Comparison of ENCODE assay signal across 19 cellular contexts in the genomic region with DNA sequence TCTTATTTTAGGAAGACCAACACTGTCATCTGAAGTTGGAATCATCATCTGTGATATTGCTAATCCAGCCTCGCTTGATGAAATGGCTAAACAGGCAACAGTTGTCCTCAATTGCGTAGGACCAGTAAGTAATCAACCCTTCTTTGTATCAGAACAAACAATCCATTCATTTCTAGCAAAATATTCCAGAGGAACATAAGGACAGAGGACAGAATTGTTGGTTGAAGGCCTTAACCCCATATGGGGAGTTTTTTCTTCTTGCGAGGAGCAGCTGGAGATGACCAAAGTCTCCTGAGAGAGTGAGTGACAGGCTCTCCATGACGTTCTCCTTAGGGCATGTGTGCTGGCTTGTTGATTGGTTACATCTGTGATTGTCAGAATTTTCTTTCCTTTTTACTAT. TPM values are rescaled to one million over a fixed set of nuclear protein-coding genes. Genes with fewer than 3 reads are reported as not detected.
DNase-seq lines count a peak whose midpoint lies in the region; ATAC-seq and TF ChIP-seq lines count a peak whose summit lies in the region.
"Had no signal": no experiment of that assay in that cellular context is flagged by ENCODE, and none has a peak within 500 bp of the region (broad histone marks: within the 10 kb centered on the region; RNA-seq: fewer than 3 reads in every experiment).

No MANE protein-coding gene starts in this region.

- peaks cover 5% of the 10 kb centered on the region for H3K4me1 Mint-ChIP-seq in activated CD4-positive, alpha-beta T cell treated with anti-CD3 and anti-CD28 coated beads, Interleukin-2, amount 10 ng/mL, durations not matched to agents 24 days and 14 days

- peaks cover 16% of the 10 kb centered on the region for H3K9me3 Mint-ChIP-seq in activated CD4-positive, alpha-beta T cell treated with anti-CD3 and anti-CD28 coated beads, Interleukin-2, amount 10 ng/mL, durations not matched to agents 24 days and 14 days

- peaks cover 0 to 27% (median 10%) of the 10 kb centered on the region in 4 donors for H3K4me1 ChIP-seq in right lobe of liver

- H3K27ac Mint-ChIP-seq in activated CD4-positive, alpha-beta T cell treated with anti-CD3 and anti-CD28 coated beads, Interleukin-2, amount 10 ng/mL, durations not matched to agents 24 days and 14 days, result no peak overlapping the region
- H3K27ac Mint-ChIP-seq: CD8-positive, alpha-beta memory T cell; stimulated activated memory B cell treated with anti-CD40 and anti-IgM and Interleukin-4, amounts not matched to agents 10 μg/mL and 1 μg/mL and 100 μg/mL, for 72 hours had no signal

- TF ChIP-seq CTCF in dorsolateral prefrontal cortex (IDR thresholded peaks at IDR 0.05 in 54 of 56, conservative IDR thresholded peaks at IDR 0.05 in 2 of 56; ENCODE audit: low read depth in 1 of 56, partially characterized antibody in 56 of 56) (peak in 2 of 56 donors; percentile 13 to 17), right lobe of liver (IDR thresholded peaks at IDR 0.05) (no peak)

- 33% methylated on average over 4 of the region's 4 CpGs for WGBS in right lobe of liver (ENCODE audit: insufficient coverage, low coverage, low lambda C conversion rate, missing lambda C conversion rate)

- intact Hi-C loops in dorsolateral prefrontal cortex (cut with DNase I), result no loop called here
- intact Hi-C loops in right lobe of liver (cut with DNase I), result no loop called here
- intact Hi-C loops in sciatic nerve (cut with DNase I), result no loop called here
- intact Hi-C loops in activated CD4-positive, alpha-beta T cell treated with anti-CD3 and anti-CD28 coated beads, Interleukin-2, amount 10 ng/mL, durations not matched to agents 24 days and 14 days (cut with micrococcal nuclease), result loop anchor here (10.0 kb wide), 1 partner anchor 392 kb away; no protein-coding TSS in a partner anchor

- peaks cover 0 to 49% (median 18%) of the 10 kb centered on the region in 4 donors for H3K36me3 ChIP-seq in right lobe of liver

- H3K36me3 Mint-ChIP-seq in activated CD4-positive, alpha-beta T cell treated with anti-CD3 and anti-CD28 coated beads, Interleukin-2, amount 10 ng/mL, durations not matched to agents 24 days and 14 days (ENCODE audit: low read depth), result peaks cover 50% of the 10 kb centered on the region

- no peak for TF ChIP-seq POLR2A in right lobe of liver (IDR thresholded peaks at IDR 0.05)

- H3K9me3 ChIP-seq in right lobe of liver, result no peaks in the 10 kb centered on the region

- H3K27me3 ChIP-seq in dorsolateral prefrontal cortex (no peaks in the 10 kb centered on the region), right lobe of liver (no peaks in the 10 kb centered on the region)
- H3K27me3 ChIP-seq: upper lobe of left lung had no signal

- peak overlapping the region in 47 of 59 donors; percentile 5 to 90 (median 66) for H3K27ac ChIP-seq in dorsolateral prefrontal cortex
- H3K27ac ChIP-seq in right lobe of liver, result peak overlapping the region; percentile 83

- ATAC-seq in right lobe of liver, result peak in 1 of 4 donors; percentile 6
- peak; percentile 91 for ATAC-seq in sciatic nerve
- no peak for ATAC-seq in GM21737 (IDR thresholded peaks at IDR 0.05; ENCODE audit: unreplicated experiment)
- no peak for ATAC-seq in HG03342 (IDR thresholded peaks at IDR 0.05; ENCODE audit: unreplicated experiment)
- ATAC-seq: stimulated activated memory B cell treated with anti-CD40 and anti-IgM and Interleukin-4, amounts not matched to agents 10 μg/mL and 1 μg/mL and 100 μg/mL, for 72 hours had no signal

- H3K4me3 ChIP-seq in dorsolateral prefrontal cortex, result peak overlapping the region in 4 of 59 donors; percentile 2 to 89 (median 9)
- H3K4me3 ChIP-seq in right lobe of liver, result peak overlapping the region in 2 of 3 donors; percentile 11 to 85
- H3K4me3 ChIP-seq: upper lobe of left lung had no signal

- no peak overlapping the region for H3K4me3 Mint-ChIP-seq in activated CD4-positive, alpha-beta T cell treated with anti-CD3 and anti-CD28 coated beads, Interleukin-2, amount 10 ng/mL, durations not matched to agents 24 days and 14 days
- H3K4me3 Mint-ChIP-seq: stimulated activated memory B cell treated with anti-CD40 and anti-IgM and Interleukin-4, amounts not matched to agents 10 μg/mL and 1 μg/mL and 100 μg/mL, for 72 hours had no signal

- H3K27me3 Mint-ChIP-seq in activated CD4-positive, alpha-beta T cell treated with anti-CD3 and anti-CD28 coated beads, Interleukin-2, amount 10 ng/mL, durations not matched to agents 24 days and 14 days, result no peaks in the 10 kb centered on the region
- H3K27me3 Mint-ChIP-seq: stimulated activated memory B cell treated with anti-CD40 and anti-IgM and Interleukin-4, amounts not matched to agents 10 μg/mL and 1 μg/mL and 100 μg/mL, for 72 hours had no signal

- peak; percentile 95 for DNase-seq in COLO829 (ENCODE audit: low spot score)
- peak in 2 of 10 donors; percentile 41 to 64 for DNase-seq in dorsolateral prefrontal cortex
- no peak for DNase-seq in right lobe of liver
- DNase-seq in sciatic nerve (ENCODE audit: low spot score), result no peak
- no peak for DNase-seq in activated CD4-positive, alpha-beta T cell treated with anti-CD3 and anti-CD28 coated beads, Interleukin-2, amount 10 ng/mL, durations not matched to agents 24 days and 14 days
- no peak for DNase-seq in T1000 (lab: John Stamatoyannopoulos, UW)
- DNase-seq: activated CD4-positive, alpha-beta T cell treated with anti-CD3 and anti-CD28 coated beads for 4 hours; activated gamma-delta T cell treated with Interleukin-2 at 50 U/mL for 16 hours; aorta; CD8-positive, alpha-beta memory T cell; DND-41; left cardiac atrium; NCI-H1417 treated with DMSO at 0.1 percent for 48 hours; NCI-H2227 treated with DMSO at 0.1 percent for 48 hours; stimulated activated CD4-positive, alpha-beta T cell treated with anti-CD3 and anti-CD28 coated beads, Interleukin-15, amount 100 ng/mL, for 24 hours; upper lobe of left lung had no signal

RNA-seq across cellular contexts. Expression of a gene that starts 2.7 kb away (rescaled TPM):
- total RNA-seq in dorsolateral prefrontal cortex (10 to 100 TPM; 25.8 to 69.7 (median 46.0) TPM), right lobe of liver (100 to 1,000 TPM in 1 of 6 experiments, 10 to 100 TPM in 5; 80.3 to 125 (median 85.3) TPM), sciatic nerve (79.0 TPM)
- total RNA-seq in activated CD4-positive, alpha-beta T cell treated with anti-CD3 and anti-CD28 coated beads, Interleukin-2, amount 10 ng/mL, durations not matched to agents 24 days and 14 days, result 31.7 and 32.3 TPM in 2 replicates
